ENCODE assay signal across 15 cellular contexts in genomic region chr7:30032310-30033125, GRCh38. TPM values are rescaled to one million over a fixed set of nuclear protein-coding genes. Genes with fewer than 3 reads are reported as not detected.
DNase-seq lines count a peak whose midpoint lies in the region; ATAC-seq and TF ChIP-seq lines count a peak whose summit lies in the region.
"Had no signal": no experiment of that assay in that cellular context is flagged by ENCODE, and none has a peak within 500 bp of the region (broad histone marks: within the 10 kb centered on the region; RNA-seq: fewer than 3 reads in every experiment).

No MANE protein-coding gene starts in this region.

- TF ChIP-seq CTCF in left ventricle myocardium inferior (IDR thresholded peaks at IDR 0.05; ENCODE audit: borderline replicate concordance) (no peak), heart left ventricle (IDR thresholded peaks at IDR 0.05) (no peak), WERI-Rb-1 (IDR thresholded peaks at IDR 0.05; ENCODE audit: low read depth, low read length) (no peak)

- H3K4me3 ChIP-seq in left ventricle myocardium inferior = no peak overlapping the region
- H3K4me3 ChIP-seq in heart left ventricle = no peak overlapping the region
- H3K4me3 ChIP-seq in WERI-Rb-1 (ENCODE audit: low read depth, low read length) = no peak overlapping the region
- H3K4me3 ChIP-seq: colonic mucosa had no signal

- WGBS in heart left ventricle, 4 donors = 32 to 38% (median 36%) methylated on average over 4 of the region's 4 CpGs

- no peak for DNase-seq in left ventricle myocardium inferior
- DNase-seq in heart left ventricle = no peak
- DNase-seq in RPMI8226 = peak; percentile 89
- DNase-seq in fibroblast of the conjunctiva (ENCODE audit: low read depth) = peak; percentile 70
- DNase-seq in OCI-M2 (lab: John Stamatoyannopoulos, UW; ENCODE audit: unreplicated experiment) = no peak
- DNase-seq in WERI-Rb-1 = no peak
- DNase-seq in UCSD-AML1 (lab: John Stamatoyannopoulos, UW; ENCODE audit: unreplicated experiment) = no peak
- DNase-seq: activated CD4-positive, alpha-beta T cell treated with anti-CD3 and anti-CD28 coated beads, Interleukin-2, amount 10 ng/mL, durations not matched to agents 24 days and 14 days; activated gamma-delta T cell; colonic mucosa; GOT3; KG1; NCI-H345; stimulated activated CD4-positive, alpha-beta T cell treated with anti-CD3 and anti-CD28 coated beads, Interleukin-4, amount 100 ng/mL, for 4 hours had no signal

- H3K9me3 ChIP-seq in left ventricle myocardium inferior (replicated peaks) = no peaks in the 10 kb centered on the region
- no peaks in the 10 kb centered on the region for H3K9me3 ChIP-seq in heart left ventricle
- no peaks in the 10 kb centered on the region for H3K9me3 ChIP-seq in WERI-Rb-1 (ENCODE audit: severe bottlenecking)
- H3K9me3 ChIP-seq: colonic mucosa had no signal

- ATAC-seq in heart left ventricle (no peak), GM19467 (IDR thresholded peaks at IDR 0.05; ENCODE audit: unreplicated experiment) (no peak)

- H3K4me1 ChIP-seq in left ventricle myocardium inferior (peaks cover 46% of the 10 kb centered on the region), heart left ventricle (peaks cover 0 to 31% (median 18%) of the 10 kb centered on the region in 12 donors)

- no peaks in the 10 kb centered on the region for H3K27me3 ChIP-seq in left ventricle myocardium inferior (ENCODE audit: low read depth)
- H3K27me3 ChIP-seq in heart left ventricle = no peaks in the 10 kb centered on the region
- H3K27me3 ChIP-seq in WERI-Rb-1 (ENCODE audit: insufficient read depth, low read depth, severe bottlenecking) = no peaks in the 10 kb centered on the region
- H3K27me3 ChIP-seq: colonic mucosa had no signal

- H3K36me3 ChIP-seq in left ventricle myocardium inferior (no peaks in the 10 kb centered on the region), heart left ventricle (no peaks in the 10 kb centered on the region), WERI-Rb-1 (peaks cover 5% of the 10 kb centered on the region; the same call in 1 of the 2 replicates)
- H3K36me3 ChIP-seq: colonic mucosa had no signal

- intact Hi-C loops in left ventricle myocardium inferior (cut with micrococcal nuclease) (no loop called here), heart left ventricle (cut with DNase I) (no loop called here)

- H3K27ac ChIP-seq in left ventricle myocardium inferior (replicated peaks) = peak overlapping the region; percentile 50
- H3K27ac ChIP-seq in heart left ventricle = peak overlapping the region in 1 of 12 donors; percentile 16
- H3K27ac ChIP-seq in WERI-Rb-1 = no peak overlapping the region
- H3K27ac ChIP-seq: colonic mucosa had no signal

- no peak for TF ChIP-seq POLR2A in heart left ventricle (IDR thresholded peaks at IDR 0.05)

RNA-seq across cellular contexts. Expression of gene PLEKHA8, which starts 4.3 kb away (rescaled TPM):
- total RNA-seq in left ventricle myocardium inferior (3.3 TPM), heart left ventricle (1 to 10 TPM; 1.9 to 6.8 (median 4.4) TPM)
- polyA plus RNA-seq in heart left ventricle = 1 to 10 TPM; 1.5 to 2.8 TPM

RNA-seq across cellular contexts. Expression of gene FKBP14, which starts 6.0 kb away (rescaled TPM):
- total RNA-seq in left ventricle myocardium inferior (12.0 TPM), heart left ventricle (10 to 100 TPM in 7 of 9 donors, 1 to 10 TPM in 2; 4.4 to 19.0 (median 14.2) TPM)
- 10 to 100 TPM in 1 of 2 donors, 1 to 10 TPM in 1; 2.5 to 10.8 TPM for polyA plus RNA-seq in heart left ventricle

RNA-seq across cellular contexts. Expression of gene SCRN1, which starts 42.9 kb away (rescaled TPM):
- total RNA-seq in left ventricle myocardium inferior = 13.4 TPM
- total RNA-seq in heart left ventricle = 10 to 100 TPM; 17.0 to 40.2 (median 23.9) TPM
- 1 to 10 TPM; 2.7 to 7.1 TPM for polyA plus RNA-seq in heart left ventricle

Comparison
In these comparisons a context has a peak if more than half of its experiments do, and no peak if none do; other contexts are left out.
1. DNase-seq: peak in RPMI8226 (single experiment) and fibroblast of the conjunctiva (single experiment); none in left ventricle myocardium inferior (single experiment), heart left ventricle (0 of 5), OCI-M2 (single experiment), WERI-Rb-1 (single experiment) and UCSD-AML1 (single experiment).